ENCODE assay signal across 1 cellular context in the genomic region with DNA sequence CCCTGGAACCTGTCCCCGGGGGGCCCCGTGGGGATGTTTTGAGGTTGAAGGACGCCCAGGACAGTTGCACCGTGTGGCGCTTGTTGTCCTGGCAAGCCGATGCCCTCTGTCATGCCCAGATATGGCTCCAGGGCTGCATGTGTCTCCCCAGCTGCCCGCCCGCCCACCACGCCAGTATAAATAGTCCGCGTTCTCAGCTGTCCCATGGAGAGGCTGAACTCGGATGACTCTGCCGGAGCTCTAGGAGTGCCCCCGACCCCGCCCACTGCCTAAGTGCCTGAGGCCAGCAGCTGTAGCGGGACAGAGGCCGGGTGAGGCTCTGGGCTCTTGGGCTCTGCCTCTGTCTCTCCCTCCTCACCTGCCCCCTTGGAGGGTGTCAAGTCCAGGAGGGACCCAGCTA.
TF ChIP-seq lines count a peak whose summit lies in the region.

No MANE protein-coding gene starts in this region.

TF ChIP-seq in H1, 55 proteins besides CTCF, POLR2A, EP300 and RAD21 (continued from another document):
- TF ChIP-seq ATF3 (IDR thresholded peaks at IDR 0.05; ENCODE audit: insufficient read depth, low read depth, low read length) = no peak
- no peak for TF ChIP-seq SIN3A (conservative IDR thresholded peaks at IDR 0.05 in 1 of 2, IDR thresholded peaks at IDR 0.05 in 1 of 2; ENCODE audit: low read depth in 1 of 2, low read length in 2 of 2)
- no peak for TF ChIP-seq ASH2L (IDR thresholded peaks at IDR 0.05; ENCODE audit: low read length)
- TF ChIP-seq RBBP5 (IDR thresholded peaks at IDR 0.05; ENCODE audit: borderline replicate concordance, low read depth, low read length) = no peak
- TF ChIP-seq BCL11A (IDR thresholded peaks at IDR 0.05; ENCODE audit: low read depth in 2 of 2, low read length in 2 of 2) = no peak
- TF ChIP-seq NRF1 (IDR thresholded peaks at IDR 0.05; ENCODE audit: low read depth, low read length) = no peak
- TF ChIP-seq SP2 (IDR thresholded peaks at IDR 0.05; ENCODE audit: low read length) = no peak
- no peak for TF ChIP-seq HDAC2 (IDR thresholded peaks at IDR 0.05; ENCODE audit: borderline replicate concordance in 1 of 2, low read depth in 2 of 2, low read length in 2 of 2)
- TF ChIP-seq TEAD4 (IDR thresholded peaks at IDR 0.05; ENCODE audit: low read depth, low read length) = no peak
- no peak for TF ChIP-seq SUZ12 (IDR thresholded peaks at IDR 0.05; ENCODE audit: low read length)
